ENCODE assay signal across 10 cellular contexts in the genomic region with DNA sequence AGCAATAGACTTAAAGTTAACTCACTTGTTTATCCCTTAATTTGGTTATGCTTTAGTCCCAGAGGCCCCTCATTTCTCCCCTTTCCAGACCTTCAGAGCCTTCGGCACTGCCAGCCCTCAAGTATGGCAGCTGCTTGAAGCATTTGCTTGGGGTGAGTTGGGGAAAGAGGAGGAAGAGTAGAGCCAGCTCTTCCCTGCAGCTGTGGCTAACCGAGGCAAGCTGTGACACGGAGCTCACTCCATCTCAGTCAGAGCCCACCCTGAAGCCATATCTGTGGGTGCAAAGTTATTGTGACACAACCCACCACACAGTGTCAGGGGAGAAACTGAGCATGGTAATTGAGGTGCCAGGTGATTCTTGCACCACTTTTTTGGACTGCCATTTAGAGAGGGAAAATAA.
DNase-seq lines count a peak whose midpoint lies in the region; ATAC-seq, FAIRE-seq and TF ChIP-seq lines count a peak whose summit lies in the region.
"Had no signal": no experiment of that assay in that cellular context is flagged by ENCODE, and none has a peak within 500 bp of the region (broad histone marks: within the 10 kb centered on the region; RNA-seq: fewer than 3 reads in every experiment).

No MANE protein-coding gene starts in this region.

- in situ Hi-C loops in Panc1 (cut with HindIII; ENCODE audit: low pct_unique_long_range_greater_than_20kb, low sequenced_read_pairs): no loop called here

- TF ChIP-seq POLR2A in GM12892 (IDR thresholded peaks at IDR 0.05; ENCODE audit: low read depth, low read length) (no peak), gastroesophageal sphincter (IDR thresholded peaks at IDR 0.05) (no peak)

- WGBS in gastroesophageal sphincter (ENCODE audit: low coverage in 1 of 2), 2 donors: 100% methylated on average over 2 of the region's 3 CpGs; no CpG with 5 or more reads in 1 of the 2 donors

- H3K27me3 ChIP-seq in Panc1 (ENCODE audit: control insufficient read depth, insufficient read depth, low read length) (no peaks in the 10 kb centered on the region), gastroesophageal sphincter (no peaks in the 10 kb centered on the region), skeletal muscle tissue (ENCODE audit: control insufficient read depth in 3 of 3, insufficient read depth in 3 of 3, low read length in 3 of 3) (no peaks in the 10 kb centered on the region)

- no peak for DNase-seq in GM12892 (ENCODE audit: insufficient read length)
- DNase-seq in Panc1 (ENCODE audit: low read depth, low spot score): no peak
- no peak for DNase-seq in head of caudate nucleus
- no peak for DNase-seq in NCI-H187 treated with DMSO at 0.1 percent for 48 hours (lab: John Stamatoyannopoulos, UW)
- no peak for DNase-seq in dedifferentiated amniotic fluid mesenchymal stem cell (ENCODE audit: extremely low spot score)
- no peak for DNase-seq in activated T-cell treated with anti-CD3 and anti-CD28 coated beads, Interleukin-2, amount 50 U/mL, for 72 hours
- DNase-seq: T-helper 17 cell had no signal

- POLR2A ChIA-PET in Panc1 (lab: Charles Lee): no interaction called here

- TF ChIP-seq CTCF in Panc1 (IDR thresholded peaks at IDR 0.05) (no peak), gastroesophageal sphincter (IDR thresholded peaks at IDR 0.05) (no peak)

- H3K9ac ChIP-seq in skeletal muscle tissue (ENCODE audit: low read depth in 1 of 3, low read length in 3 of 3): peak overlapping the region in 2 of 3 donors; percentile 57 to 71

- H3K27ac ChIP-seq in Panc1 (ENCODE audit: low read length) (peak overlapping the region; percentile 91), gastroesophageal sphincter (peak overlapping the region in 3 of 4 donors; percentile 66 to 94 (median 72)), skeletal muscle tissue (ENCODE audit: low read depth, low read length) (peak overlapping the region; percentile 81)

- peaks cover 0 to 2% of the 10 kb centered on the region in 2 donors for H3K36me3 Mint-ChIP-seq in activated T-cell treated with anti-CD3 and anti-CD28 coated beads, Interleukin-2, amount 50 U/mL, for 72 hours (ENCODE audit: insufficient read depth in 2 of 2)
- H3K36me3 Mint-ChIP-seq: CD4-positive, CD25-positive, alpha-beta regulatory T cell had no signal

- H3K9me3 Mint-ChIP-seq in activated T-cell treated with anti-CD3 and anti-CD28 coated beads, Interleukin-2, amount 50 U/mL, for 72 hours: no peaks in the 10 kb centered on the region
- H3K9me3 Mint-ChIP-seq: CD4-positive, CD25-positive, alpha-beta regulatory T cell had no signal

- intact Hi-C loops in Panc1 (cut with micrococcal nuclease; ENCODE audit: unreplicated experiment): loop anchor here (5.0 kb wide), 1 partner anchor 206 kb away; no protein-coding TSS in a partner anchor
- intact Hi-C loops in head of caudate nucleus (cut with DNase I): loop anchor here (10.0 kb wide), 1 partner anchor 203 kb away; no protein-coding TSS in a partner anchor

- BruUV-seq in Panc1 (replicated peaks; lab: Mats Ljungman, UMichigan): no TSS peak

- peaks cover 20% of the 10 kb centered on the region for H3K4me1 Mint-ChIP-seq in activated T-cell treated with anti-CD3 and anti-CD28 coated beads, Interleukin-2, amount 50 U/mL, for 72 hours (ENCODE audit: low read depth)

- H3K4me3 ChIP-seq in Panc1 (ENCODE audit: low read depth in 2 of 2, low read length in 2 of 2) (peak overlapping the region in 1 of 2 experiments; percentile 42; a peak in 1 of 4 replicates), gastroesophageal sphincter (no peak overlapping the region), skeletal muscle tissue (ENCODE audit: low read length in 3 of 3) (peak overlapping the region in 1 of 3 donors; percentile 30)

- TF ChIP-seq EP300 in gastroesophageal sphincter (IDR thresholded peaks at IDR 0.05): no peak

- H3K9me3 ChIP-seq in Panc1 (ENCODE audit: control insufficient read depth, insufficient read depth, low read depth, low read length) (no peaks in the 10 kb centered on the region; the same call in 1 of the 2 replicates), gastroesophageal sphincter (no peaks in the 10 kb centered on the region), skeletal muscle tissue (ENCODE audit: control insufficient read depth in 3 of 3, low read length in 3 of 3) (no peaks in the 10 kb centered on the region)

- no peaks in the 10 kb centered on the region for H3K27me3 Mint-ChIP-seq in activated T-cell treated with anti-CD3 and anti-CD28 coated beads, Interleukin-2, amount 50 U/mL, for 72 hours (ENCODE audit: low read depth)
- H3K27me3 Mint-ChIP-seq: CD4-positive, CD25-positive, alpha-beta regulatory T cell; T-helper 17 cell had no signal

- CTCF ChIA-PET in Panc1 (lab: Charles Lee): interaction anchor here (0.8 kb wide), 1 partner anchor 206 kb away, joined by 3 read pairs; no protein-coding TSS in a partner anchor

- H3K27ac Mint-ChIP-seq in activated T-cell treated with anti-CD3 and anti-CD28 coated beads, Interleukin-2, amount 50 U/mL, for 72 hours: no peak overlapping the region
- H3K27ac Mint-ChIP-seq: CD4-positive, CD25-positive, alpha-beta regulatory T cell had no signal

- ATAC-seq in Panc1 (no peak), gastroesophageal sphincter (no peak)
- no peak for ATAC-seq in activated T-cell treated with anti-CD3 and anti-CD28 coated beads, Interleukin-2, amount 50 U/mL, for 72 hours (replicated peaks in 1 of 2)

- peak; percentile 27 for FAIRE-seq in GM12892 (lab: Jason Lieb, UNC)

- H3K4me1 ChIP-seq in Panc1 (ENCODE audit: control insufficient read depth, insufficient read depth, low read length): peaks cover 28% of the 10 kb centered on the region
- H3K4me1 ChIP-seq in gastroesophageal sphincter: peaks cover 0 to 55% (median 9%) of the 10 kb centered on the region in 3 donors
- peaks cover 32 to 36% (median 34%) of the 10 kb centered on the region in 3 donors for H3K4me1 ChIP-seq in skeletal muscle tissue (ENCODE audit: control insufficient read depth in 3 of 3, insufficient read depth in 3 of 3, low read length in 3 of 3)

- no peaks in the 10 kb centered on the region for H3K36me3 ChIP-seq in Panc1 (ENCODE audit: control insufficient read depth, insufficient read depth, low read length)
- H3K36me3 ChIP-seq in gastroesophageal sphincter: no peaks in the 10 kb centered on the region
- H3K36me3 ChIP-seq in skeletal muscle tissue (ENCODE audit: control insufficient read depth in 3 of 3, insufficient read depth in 3 of 3, low read length in 3 of 3): no peaks in the 10 kb centered on the region

- H3K4me3 Mint-ChIP-seq in activated T-cell treated with anti-CD3 and anti-CD28 coated beads, Interleukin-2, amount 50 U/mL, for 72 hours: no peak overlapping the region
- H3K4me3 Mint-ChIP-seq: CD4-positive, CD25-positive, alpha-beta regulatory T cell had no signal
